11 cellular contexts compared by ENCODE assay signal in genomic region chr1:70207492-70207891, GRCh38. TPM values are rescaled to one million over a fixed set of nuclear protein-coding genes. Genes with fewer than 3 reads are reported as not detected.
DNase-seq lines count a peak whose midpoint lies in the region; ATAC-seq and TF ChIP-seq lines count a peak whose summit lies in the region.
"Had no signal": no experiment of that assay in that cellular context is flagged by ENCODE, and none has a peak within 500 bp of the region (broad histone marks: within the 10 kb centered on the region; RNA-seq: fewer than 3 reads in every experiment).

No MANE protein-coding gene starts in this region.

- POLR2A ChIA-PET in activated CD4-positive, alpha-beta T cell treated with anti-CD3 and anti-CD28 coated beads for 36 hours (lab: Charles Lee) = interaction anchor here (1.3 kb wide), 1 partner anchor 203 kb away, joined by 4 read pairs; the partner anchor contains the start of gene CTH

- H3K4me2 ChIP-seq in OCI-LY1 (ENCODE audit: low read length) = peak overlapping the region; percentile 97

- H2AFZ ChIP-seq in OCI-LY1 (ENCODE audit: low read length) = no peak overlapping the region

- TF ChIP-seq POLR2A in lower leg skin (IDR thresholded peaks at IDR 0.05) = no peak

- peak overlapping the region; percentile 83; the same call in 1 of the 2 replicates for H3K9ac ChIP-seq in OCI-LY1 (ENCODE audit: low read length)
- H3K9ac ChIP-seq in colonic mucosa (ENCODE audit: low read depth in 2 of 2, low read length in 2 of 2) = no peak overlapping the region

- peak overlapping the region; percentile 99 for H3K4me3 Mint-ChIP-seq in activated CD4-positive, alpha-beta T cell treated with anti-CD3 and anti-CD28 coated beads for 36 hours
- H3K4me3 Mint-ChIP-seq in chondrocyte (ENCODE audit: unreplicated experiment) = peak overlapping the region; percentile 96
- peak overlapping the region; percentile 97 for H3K4me3 Mint-ChIP-seq in progenitor cell of endocrine pancreas (ENCODE audit: low read depth)

- peaks cover 19% of the 10 kb centered on the region for H3K36me3 ChIP-seq in OCI-LY1 (ENCODE audit: insufficient read depth, low read length)
- H3K36me3 ChIP-seq in colonic mucosa = no peaks in the 10 kb centered on the region

- H3K36me3 Mint-ChIP-seq in activated CD4-positive, alpha-beta T cell treated with anti-CD3 and anti-CD28 coated beads for 36 hours (ENCODE audit: low read depth) = peaks cover 22% of the 10 kb centered on the region
- peaks cover 2% of the 10 kb centered on the region for H3K36me3 Mint-ChIP-seq in chondrocyte (ENCODE audit: low read depth)
- peaks cover 3% of the 10 kb centered on the region for H3K36me3 Mint-ChIP-seq in progenitor cell of endocrine pancreas (ENCODE audit: insufficient read depth)

- no peak for ATAC-seq in activated CD4-positive, alpha-beta T cell treated with anti-CD3 and anti-CD28 coated beads for 36 hours

- H3K9me3 ChIP-seq in OCI-LY1 (ENCODE audit: low read length) (no peaks in the 10 kb centered on the region), colonic mucosa (no peaks in the 10 kb centered on the region)

- H3K27ac ChIP-seq in OCI-LY1 (ENCODE audit: low read depth, low read length, poor library complexity, severe bottlenecking) (no peak overlapping the region), colonic mucosa (no peak overlapping the region)

- H3K27ac Mint-ChIP-seq in activated CD4-positive, alpha-beta T cell treated with anti-CD3 and anti-CD28 coated beads for 36 hours = peak overlapping the region; percentile 63
- H3K27ac Mint-ChIP-seq in chondrocyte (ENCODE audit: unreplicated experiment) (peak overlapping the region; percentile 100), progenitor cell of endocrine pancreas (peak overlapping the region; percentile 80)

- H3K9me2 ChIP-seq in OCI-LY1 (ENCODE audit: low read depth, low read length) = no peaks in the 10 kb centered on the region

- peaks cover 95% of the 10 kb centered on the region for H3K79me2 ChIP-seq in OCI-LY1 (ENCODE audit: insufficient read depth, low read length)

- no peaks in the 10 kb centered on the region for H3K27me3 ChIP-seq in OCI-LY1 (ENCODE audit: insufficient read depth, low read length)
- H3K27me3 ChIP-seq in colonic mucosa = no peaks in the 10 kb centered on the region

- DNase-seq in activated CD4-positive, alpha-beta T cell treated with anti-CD3 and anti-CD28 coated beads for 36 hours = no peak
- no peak for DNase-seq in activated CD4-positive, alpha-beta T cell treated with anti-CD3 and anti-CD28 coated beads, Interleukin-2, amount 50 U/mL, for 48 hours
- no peak for DNase-seq in chondrocyte (ENCODE audit: low spot score)
- DNase-seq in progenitor cell of endocrine pancreas (ENCODE audit: low spot score, unreplicated experiment) = no peak
- DNase-seq in central memory CD4-positive, alpha-beta T cell = no peak
- no peak for DNase-seq in lower leg skin (ENCODE audit: low spot score in 2 of 2)
- DNase-seq in colonic mucosa = no peak
- DNase-seq: NCI-H2171 treated with DMSO at 0.1 percent for 48 hours; RPMI8226; stimulated activated CD8-positive, alpha-beta memory T cell treated with anti-CD3 and anti-CD28 coated beads, Interleukin-4, amount 100 ng/mL, for 48 hours had no signal

- peaks cover 65% of the 10 kb centered on the region for H3K4me1 Mint-ChIP-seq in activated CD4-positive, alpha-beta T cell treated with anti-CD3 and anti-CD28 coated beads for 36 hours
- H3K4me1 Mint-ChIP-seq in chondrocyte (ENCODE audit: low read depth) (peaks cover 60% of the 10 kb centered on the region), progenitor cell of endocrine pancreas (ENCODE audit: low read depth) (peaks cover 26% of the 10 kb centered on the region)

- peak overlapping the region; percentile 82 for H3K4me3 ChIP-seq in OCI-LY1 (ENCODE audit: low read depth, low read length, poor library complexity, severe bottlenecking)
- no peak overlapping the region for H3K4me3 ChIP-seq in lower leg skin (ENCODE audit: low read depth, poor library complexity, severe bottlenecking)
- no peak overlapping the region for H3K4me3 ChIP-seq in colonic mucosa

- H3K4me1 ChIP-seq in OCI-LY1 (ENCODE audit: insufficient read depth, low read length, severe bottlenecking) (peaks cover 48% of the 10 kb centered on the region), colonic mucosa (no peaks in the 10 kb centered on the region)

- 88 to 90% methylated on average over 4 of the region's 4 CpGs for WGBS in lower leg skin, 2 donors

- H3K9me3 Mint-ChIP-seq in activated CD4-positive, alpha-beta T cell treated with anti-CD3 and anti-CD28 coated beads for 36 hours (ENCODE audit: low read depth) = no peaks in the 10 kb centered on the region
- no peaks in the 10 kb centered on the region for H3K9me3 Mint-ChIP-seq in chondrocyte (ENCODE audit: low read depth)
- no peaks in the 10 kb centered on the region for H3K9me3 Mint-ChIP-seq in progenitor cell of endocrine pancreas (ENCODE audit: low read depth)

- H3K27me3 Mint-ChIP-seq in activated CD4-positive, alpha-beta T cell treated with anti-CD3 and anti-CD28 coated beads for 36 hours = no peaks in the 10 kb centered on the region
- no peaks in the 10 kb centered on the region for H3K27me3 Mint-ChIP-seq in chondrocyte (ENCODE audit: low read depth)
- H3K27me3 Mint-ChIP-seq in progenitor cell of endocrine pancreas = no peaks in the 10 kb centered on the region

- CTCF ChIA-PET in activated CD4-positive, alpha-beta T cell treated with anti-CD3 and anti-CD28 coated beads for 36 hours (lab: Charles Lee) = no interaction called here

- no peak for TF ChIP-seq CTCF in OCI-LY1 (IDR thresholded peaks at IDR 0.05; ENCODE audit: low read length)
- no peak for TF ChIP-seq CTCF in chondrocyte (IDR thresholded peaks at IDR 0.05)
- no peak for TF ChIP-seq CTCF in progenitor cell of endocrine pancreas (IDR thresholded peaks at IDR 0.05; ENCODE audit: unreplicated experiment)
- TF ChIP-seq CTCF in lower leg skin (IDR thresholded peaks at IDR 0.05) = no peak
- no peak for TF ChIP-seq CTCF in colonic mucosa (IDR thresholded peaks at IDR 0.05)

- no peaks in the 10 kb centered on the region for H3F3A ChIP-seq in OCI-LY1 (ENCODE audit: insufficient read depth, low read length)

- intact Hi-C loops in activated CD4-positive, alpha-beta T cell treated with anti-CD3 and anti-CD28 coated beads for 36 hours (cut with DNase I, micrococcal nuclease) = no loop called here
- intact Hi-C loops in lower leg skin (cut with DNase I; ENCODE audit: low total_unique reads) = no loop called here
- intact Hi-C loops in colonic mucosa (cut with DNase I) = loop anchor here (5.0 to 10.0 kb wide), 2 partner anchors 73 to 205 kb away; partner anchors contain the start of gene CTH

- H4K20me1 ChIP-seq in OCI-LY1 (ENCODE audit: insufficient read depth, low read length) = no peaks in the 10 kb centered on the region

RNA-seq across cellular contexts. Expression of gene LRRC40, which starts 2.1 kb away (rescaled TPM):
- total RNA-seq in activated CD4-positive, alpha-beta T cell treated with anti-CD3 and anti-CD28 coated beads for 36 hours = 10 to 100 TPM; 23.2 to 26.4 TPM
- total RNA-seq in chondrocyte (15.0 to 15.7 TPM (median 15.0 TPM) in 3 replicates), progenitor cell of endocrine pancreas (27.4 and 28.7 TPM in 2 replicates), lower leg skin (10 to 100 TPM in 1 of 4 donors, 1 to 10 TPM in 3; 6.4 to 12.0 (median 9.5) TPM), colonic mucosa (10 to 100 TPM; 10.2 to 10.7 TPM)

RNA-seq across cellular contexts. Expression of gene SRSF11, which starts 13.7 kb away (rescaled TPM):
- total RNA-seq in activated CD4-positive, alpha-beta T cell treated with anti-CD3 and anti-CD28 coated beads for 36 hours = 100 to 1,000 TPM; 182 to 266 TPM
- total RNA-seq in chondrocyte = 150 to 189 TPM (median 152 TPM) in 3 replicates
- total RNA-seq in progenitor cell of endocrine pancreas = 314 and 318 TPM in 2 replicates
- total RNA-seq in lower leg skin = 100 to 1,000 TPM in 2 of 4 donors, 10 to 100 TPM in 2; 59.2 to 153 (median 98.7) TPM
- total RNA-seq in colonic mucosa = 100 to 1,000 TPM; 100 to 116 TPM
